5 cellular contexts compared by ENCODE assay signal in the genomic region with DNA sequence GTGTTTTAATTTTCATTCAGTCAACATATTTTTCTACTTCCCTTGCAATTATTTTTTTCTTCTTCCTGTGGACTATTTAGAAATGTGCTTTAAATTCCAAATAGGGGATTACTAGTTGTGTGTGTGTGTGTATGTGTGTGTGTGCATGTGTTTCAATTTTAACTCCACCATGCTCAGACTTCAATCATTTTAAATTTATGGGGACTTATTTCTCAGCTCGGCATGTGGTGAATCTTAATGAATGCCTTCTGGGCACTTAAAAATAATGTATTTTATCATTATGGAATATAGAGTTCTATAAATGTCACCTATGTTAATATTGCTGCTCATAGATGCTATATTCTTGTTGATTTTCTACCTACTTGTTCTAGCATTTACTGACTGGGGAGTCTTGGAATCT.
"Had no signal": no experiment of that assay in that cellular context is flagged by ENCODE, and none has a peak within 500 bp of the region (broad histone marks: within the 10 kb centered on the region; RNA-seq: fewer than 3 reads in every experiment).

No MANE protein-coding gene starts in this region.

- DNase-seq: H9, HCEC 1CT, IMR-90 had no signal

- H3K4me3 Mint-ChIP-seq: GM23338, H9 had no signal

- H3K9me3 Mint-ChIP-seq: GM23338 had no signal

- H2AFZ ChIP-seq: GM23338 had no signal

- ATAC-seq: GM23338, K562 had no signal

- H3K4me2 ChIP-seq: GM23338 had no signal

- H3K4me3 ChIP-seq: GM23338, K562 had no signal
